29 cellular contexts compared by ENCODE assay signal in the genomic region with DNA sequence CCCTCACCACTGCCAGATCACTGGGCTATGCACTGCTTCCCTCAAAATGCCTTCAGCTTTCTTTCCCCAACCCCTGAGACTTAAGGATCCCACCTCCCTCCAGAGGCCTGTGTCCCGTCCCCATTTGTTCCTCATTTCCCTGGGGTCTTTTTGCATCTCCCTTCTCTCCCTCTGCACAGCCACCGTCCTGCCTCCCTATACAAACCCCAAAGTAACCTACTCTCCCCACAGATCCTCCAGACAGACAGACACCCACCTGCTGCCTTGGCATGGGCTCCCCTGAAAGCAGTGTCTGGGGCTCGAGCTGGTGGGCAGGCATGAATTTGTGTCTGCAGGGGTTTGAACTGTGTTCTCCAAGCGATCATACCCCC.
DNase-seq lines count a peak whose midpoint lies in the region; ATAC-seq and TF ChIP-seq lines count a peak whose summit lies in the region.
"Had no signal": no experiment of that assay in that cellular context is flagged by ENCODE, and none has a peak within 500 bp of the region (broad histone marks: within the 10 kb centered on the region; RNA-seq: fewer than 3 reads in every experiment).

No MANE protein-coding gene starts in this region.

- no peak for TF ChIP-seq POLR2A in body of pancreas (IDR thresholded peaks at IDR 0.05)

- WGBS in body of pancreas, 2 donors: 82 to 83% methylated on average over 4 of the region's 4 CpGs

- H4K20me1 ChIP-seq in BLaER1 treated with 17β-estradiol and CSF1 and Interleukin-3, amounts not matched to agents 10 nM and 100 nM: peaks cover 0 to 14% (median 0%) of the 10 kb centered on the region in 11 experiments; a peak in 6 of 22 replicates

- no peak for ATAC-seq in effector memory CD8-positive, alpha-beta T cell (replicated peaks)
- ATAC-seq in GM19035 (IDR thresholded peaks at IDR 0.05; ENCODE audit: unreplicated experiment) (no peak), body of pancreas (no peak)
- ATAC-seq: activated CD4-positive, alpha-beta T cell treated with anti-CD3 and anti-CD28 coated beads for 36 hours; activated CD8-positive, alpha-beta T cell treated with anti-CD3 and anti-CD28 coated beads, Interleukin-2, amount 10 ng/mL, durations not matched to agents 7 days and 5 days; activated naive CD4-positive, alpha-beta T cell treated with anti-CD3 and anti-CD28 coated beads, Interleukin-2, amount 50 U/mL, for 72 hours; left lobe of liver had no signal

- H3K27ac Mint-ChIP-seq in Caco-2 (ENCODE audit: unreplicated experiment) (no peak overlapping the region), nephron progenitor cell (no peak overlapping the region)
- peak overlapping the region; percentile 97 to 99 for H3K27ac Mint-ChIP-seq in effector memory CD8-positive, alpha-beta T cell
- H3K27ac Mint-ChIP-seq: activated CD4-positive, alpha-beta T cell treated with anti-CD3 and anti-CD28 coated beads for 36 hours; activated CD8-positive, alpha-beta T cell treated with anti-CD3 and anti-CD28 coated beads, Interleukin-2, amount 10 ng/mL, durations not matched to agents 7 days and 5 days; activated naive CD4-positive, alpha-beta T cell treated with anti-CD3 and anti-CD28 coated beads, Interleukin-2, amount 50 U/mL, for 72 hours; dendritic cell treated with granulocyte-macrophage colony-stimulating factor and Interleukin-4, amounts not matched to agents 40 ng/mL and 50 ng/mL, for 4 days; endodermal cell; type B pancreatic cell had no signal

- BruUV-seq in Caco-2 (replicated peaks; lab: Mats Ljungman, UMichigan): no TSS peak

- peak overlapping the region; percentile 85 to 98 (median 93); a peak in 20 of 22 replicates for H3K4me2 ChIP-seq in BLaER1 treated with 17β-estradiol and CSF1 and Interleukin-3, amounts not matched to agents 10 nM and 100 nM
- H3K4me2 ChIP-seq: PC-9 had no signal

- TF ChIP-seq CTCF in Caco-2 (IDR thresholded peaks at IDR 0.05; ENCODE audit: insufficient read depth in 1 of 2, low read depth in 1 of 2, low read length in 1 of 2, severe bottlenecking in 1 of 2, unreplicated experiment in 1 of 2) (no peak), nephron progenitor cell (IDR thresholded peaks at IDR 0.05) (no peak), body of pancreas (IDR thresholded peaks at IDR 0.05) (no peak)

- H3K4me3 ChIP-seq in BLaER1 treated with 17β-estradiol and CSF1 and Interleukin-3, amounts not matched to agents 10 nM and 100 nM: no peak overlapping the region
- H3K4me3 ChIP-seq in Caco-2 (ENCODE audit: low read depth, low read length) (no peak overlapping the region), body of pancreas (no peak overlapping the region)
- H3K4me3 ChIP-seq: PC-9 had no signal

- peaks cover 6% of the 10 kb centered on the region for H3K36me3 Mint-ChIP-seq in Caco-2 (ENCODE audit: insufficient read depth, unreplicated experiment)
- peaks cover 17% of the 10 kb centered on the region for H3K36me3 Mint-ChIP-seq in effector memory CD8-positive, alpha-beta T cell (ENCODE audit: insufficient read depth)
- no peaks in the 10 kb centered on the region for H3K36me3 Mint-ChIP-seq in nephron progenitor cell (ENCODE audit: low read depth)
- H3K36me3 Mint-ChIP-seq: activated naive CD4-positive, alpha-beta T cell treated with anti-CD3 and anti-CD28 coated beads, Interleukin-2, amount 50 U/mL, for 72 hours; type B pancreatic cell had no signal

- no peaks in the 10 kb centered on the region for H3K36me3 ChIP-seq in BLaER1 treated with 17β-estradiol and CSF1 and Interleukin-3, amounts not matched to agents 10 nM and 100 nM
- H3K36me3 ChIP-seq in Caco-2 (ENCODE audit: control insufficient read depth, insufficient read depth, low read length) (no peaks in the 10 kb centered on the region), body of pancreas (replicated peaks in 1 of 2; ENCODE audit: insufficient read depth in 1 of 2, low read depth in 2 of 2) (no peaks in the 10 kb centered on the region)

- H3K27me3 ChIP-seq in BLaER1 treated with 17β-estradiol and CSF1 and Interleukin-3, amounts not matched to agents 10 nM and 100 nM: peaks cover 25 to 86% (median 37%) of the 10 kb centered on the region in 11 experiments
- H3K27me3 ChIP-seq in Caco-2 (replicated peaks; ENCODE audit: control insufficient read depth, insufficient read depth, low read length) (peaks cover 4% of the 10 kb centered on the region), body of pancreas (no peaks in the 10 kb centered on the region)

- CTCF ChIA-PET in Caco-2 (lab: Charles Lee): interaction anchor here (0.6 kb wide), 1 partner anchor 13 kb away, joined by 4 read pairs; no protein-coding TSS in a partner anchor

- H3K27ac ChIP-seq in BLaER1 treated with 17β-estradiol and CSF1 and Interleukin-3, amounts not matched to agents 10 nM and 100 nM: no peak overlapping the region
- H3K27ac ChIP-seq in body of pancreas: no peak overlapping the region
- H3K27ac ChIP-seq: PC-9 had no signal

- H3K4me1 ChIP-seq in BLaER1 treated with 17β-estradiol and CSF1 and Interleukin-3, amounts not matched to agents 10 nM and 100 nM: peaks cover 31 to 63% (median 52%) of the 10 kb centered on the region in 10 experiments
- peaks cover 14% of the 10 kb centered on the region; the same call in 1 of the 2 replicates for H3K4me1 ChIP-seq in Caco-2
- peaks cover 4% of the 10 kb centered on the region for H3K4me1 ChIP-seq in body of pancreas

- H3K4me3 Mint-ChIP-seq in Caco-2 (ENCODE audit: unreplicated experiment): peak overlapping the region; percentile 36
- H3K4me3 Mint-ChIP-seq in effector memory CD8-positive, alpha-beta T cell: peak overlapping the region in 1 of 2 donors; percentile 89
- peak overlapping the region; percentile 23 for H3K4me3 Mint-ChIP-seq in nephron progenitor cell
- H3K4me3 Mint-ChIP-seq: dendritic cell treated with granulocyte-macrophage colony-stimulating factor and Interleukin-4, amounts not matched to agents 40 ng/mL and 50 ng/mL, for 4 days; endodermal cell had no signal

- no peak overlapping the region for H3K9ac ChIP-seq in BLaER1 treated with 17β-estradiol and CSF1 and Interleukin-3, amounts not matched to agents 10 nM and 100 nM

- POLR2A ChIA-PET in Caco-2 (lab: Charles Lee): interaction anchor here (0.6 kb wide), 1 partner anchor 23 kb away, joined by 9 read pairs; no protein-coding TSS in a partner anchor

- H3K9me3 Mint-ChIP-seq in Caco-2 (ENCODE audit: unreplicated experiment): no peaks in the 10 kb centered on the region
- no peaks in the 10 kb centered on the region for H3K9me3 Mint-ChIP-seq in effector memory CD8-positive, alpha-beta T cell
- H3K9me3 Mint-ChIP-seq in nephron progenitor cell: no peaks in the 10 kb centered on the region
- H3K9me3 Mint-ChIP-seq: activated naive CD4-positive, alpha-beta T cell treated with anti-CD3 and anti-CD28 coated beads, Interleukin-2, amount 50 U/mL, for 72 hours; dendritic cell treated with granulocyte-macrophage colony-stimulating factor and Interleukin-4, amounts not matched to agents 40 ng/mL and 50 ng/mL, for 4 days; endodermal cell; type B pancreatic cell had no signal

- peak in 1 of 2 experiments; percentile 21 for DNase-seq in Caco-2
- DNase-seq in effector memory CD8-positive, alpha-beta T cell: no peak
- no peak for DNase-seq in nephron progenitor cell
- DNase-seq in HCEC 1CT: no peak
- no peak for DNase-seq in body of pancreas
- no peak for DNase-seq in HuH-7 (ENCODE audit: low spot score)
- DNase-seq: activated CD4-positive, alpha-beta T cell treated with anti-CD3 and anti-CD28 coated beads for 36 hours; activated CD8-positive, alpha-beta T cell treated with anti-CD3 and anti-CD28 coated beads, Interleukin-2, amount 10 ng/mL, durations not matched to agents 7 days and 5 days; activated effector memory CD4-positive, alpha-beta T cell treated with Interleukin-2 at 50 U/mL for 16 hours; anterior cingulate cortex; caudate nucleus; endodermal cell; GOT3; KG1; MM.1S; NCI-H1105 treated with DMSO at 0.1 percent for 48 hours; NCI-H2029; NCI-H226; PC-9; SHP77; small intestine; stimulated activated naive CD4-positive, alpha-beta T cell; T-helper 9 cell had no signal

- H3K4me1 Mint-ChIP-seq in Caco-2 (ENCODE audit: low read depth, unreplicated experiment) (peaks cover 21% of the 10 kb centered on the region), nephron progenitor cell (peaks cover 66% of the 10 kb centered on the region)
- peaks cover 43 to 44% of the 10 kb centered on the region in 2 donors for H3K4me1 Mint-ChIP-seq in effector memory CD8-positive, alpha-beta T cell (ENCODE audit: low read depth in 2 of 2)

- intact Hi-C loops in Caco-2 (cut with micrococcal nuclease; ENCODE audit: unreplicated experiment): loop anchor here (10.0 kb wide), 1 partner anchor 126 kb away; no protein-coding TSS in a partner anchor
- intact Hi-C loops in body of pancreas (cut with DNase I): no loop called here

- no peaks in the 10 kb centered on the region for H3K9me3 ChIP-seq in BLaER1 treated with 17β-estradiol and CSF1 and Interleukin-3, amounts not matched to agents 10 nM and 100 nM (replicated peaks in 1 of 11)
- H3K9me3 ChIP-seq in Caco-2: no peaks in the 10 kb centered on the region
- H3K9me3 ChIP-seq in body of pancreas: no peaks in the 10 kb centered on the region

- H3K27me3 Mint-ChIP-seq in Caco-2 (ENCODE audit: insufficient read depth, unreplicated experiment) (peaks cover 35% of the 10 kb centered on the region), nephron progenitor cell (ENCODE audit: low read depth, poor library complexity) (peaks cover 72% of the 10 kb centered on the region)
- H3K27me3 Mint-ChIP-seq in effector memory CD8-positive, alpha-beta T cell: no peaks in the 10 kb centered on the region

Comparison
In these comparisons a context has a peak if more than half of its experiments do, and no peak if none do; other contexts are left out.
1. H3K27ac Mint-ChIP-seq: peak in effector memory CD8-positive, alpha-beta T cell (2 of 2); none in Caco-2 (single experiment) and nephron progenitor cell (single experiment).